28 cellular contexts compared by ENCODE assay signal in the genomic region with DNA sequence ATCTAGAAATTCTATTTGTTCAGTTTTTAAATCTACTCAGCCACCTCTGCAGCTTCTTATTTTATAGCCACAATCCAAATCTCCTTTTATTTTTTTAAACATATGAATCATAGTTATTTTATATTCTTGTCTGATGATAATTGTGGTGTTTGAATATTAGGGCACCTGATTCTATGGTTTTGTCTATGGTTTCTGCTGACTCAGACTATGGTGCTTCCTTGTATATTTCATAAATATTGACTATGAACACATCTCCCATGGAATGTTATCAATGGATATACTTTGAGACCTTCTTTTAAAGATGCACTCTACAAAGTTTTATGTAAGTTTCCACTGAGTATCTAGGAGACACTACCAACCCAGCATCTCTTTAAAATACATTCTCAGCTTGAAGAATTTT.
"Had no signal": no experiment of that assay in that cellular context is flagged by ENCODE, and none has a peak within 500 bp of the region (broad histone marks: within the 10 kb centered on the region; RNA-seq: fewer than 3 reads in every experiment).

No MANE protein-coding gene starts in this region.

- FAIRE-seq: endometrium, islet of Langerhans, keratinocyte had no signal

- H3K9me3 Mint-ChIP-seq: endodermal cell had no signal

- H3K36me3 Mint-ChIP-seq: mesothelial cell of epicardium, naive B cell had no signal

- H3K4me1 Mint-ChIP-seq: mesothelial cell of epicardium, naive B cell had no signal

- H3K9me3 ChIP-seq: colonic mucosa, esophagus squamous epithelium, gastrocnemius medialis, lower lobe of right lung had no signal

- ATAC-seq: effector memory CD8-positive, alpha-beta T cell; esophagus mucosa; gastrocnemius medialis; heart right ventricle; left cardiac atrium; left lung; left ventricle myocardium superior; lower lobe of right lung; mucosa of descending colon had no signal

- H3K4me3 Mint-ChIP-seq: dendritic cell treated with granulocyte-macrophage colony-stimulating factor and Interleukin-4, amounts not matched to agents 40 ng/mL and 50 ng/mL, for 4 days; effector memory CD8-positive, alpha-beta T cell; endodermal cell; mesothelial cell of epicardium; naive B cell had no signal

- H3K4me3 ChIP-seq: colonic mucosa, esophagus squamous epithelium, gastrocnemius medialis, heart right ventricle, left lung, lower lobe of right lung, mucosa of descending colon had no signal

- H3K27me3 Mint-ChIP-seq: dendritic cell treated with granulocyte-macrophage colony-stimulating factor and Interleukin-4, amounts not matched to agents 40 ng/mL and 50 ng/mL, for 4 days; effector memory CD8-positive, alpha-beta T cell; naive B cell had no signal

- H3K27me3 ChIP-seq: colonic mucosa, esophagus squamous epithelium, gastrocnemius medialis, left lung had no signal

- DNase-seq: colonic mucosa; cortex of kidney; effector CD8-positive, alpha-beta T cell; effector memory CD8-positive, alpha-beta T cell; endodermal cell; erythroblast; esophagus squamous epithelium; foreskin fibroblast; foreskin melanocyte; gastrocnemius medialis; glutamatergic neuron; head of caudate nucleus; heart right ventricle; hippocampal formation; left cardiac atrium; left lung; left ventricle myocardium superior; lower lobe of right lung; mesenchymal stem cell; mucosa of descending colon; naive B cell had no signal

- H3K4me1 ChIP-seq: colonic mucosa, esophagus squamous epithelium, gastrocnemius medialis, heart right ventricle, left lung, lower lobe of right lung had no signal

- H3K27ac ChIP-seq: colonic mucosa, epithelial cell of prostate, esophagus squamous epithelium, gastrocnemius medialis, heart right ventricle, left lung, lower lobe of right lung had no signal

- H3K36me3 ChIP-seq: colonic mucosa, esophagus squamous epithelium, gastrocnemius medialis, heart right ventricle, left lung, lower lobe of right lung had no signal

- H3K27ac Mint-ChIP-seq: dendritic cell treated with granulocyte-macrophage colony-stimulating factor and Interleukin-4, amounts not matched to agents 40 ng/mL and 50 ng/mL, for 4 days; effector memory CD8-positive, alpha-beta T cell; endodermal cell; mesothelial cell of epicardium; naive B cell had no signal
